31 cellular contexts compared by ENCODE assay signal in genomic region chrX:22184096-22184495, GRCh38.
"Had no signal": no experiment of that assay in that cellular context is flagged by ENCODE, and none has a peak within 500 bp of the region (broad histone marks: within the 10 kb centered on the region; RNA-seq: fewer than 3 reads in every experiment).

No MANE protein-coding gene starts in this region.

- H3K79me2 ChIP-seq: parathyroid adenoma had no signal

- H3K27ac Mint-ChIP-seq: natural killer cell; nephron; neural progenitor cell; progenitor cell of endocrine pancreas; stimulated activated memory B cell treated with anti-CD40 and anti-IgM and Interleukin-4, amounts not matched to agents 10 μg/mL and 1 μg/mL and 100 μg/mL, for 72 hours; stimulated activated naive CD8-positive, alpha-beta T cell treated with anti-CD3 and anti-CD28 coated beads, Interleukin-15, amount 100 ng/mL, for 72 hours; type B pancreatic cell had no signal

- H3K9me3 ChIP-seq: ovary, psoas muscle, right lobe of liver, suprapubic skin, testis, transverse colon, upper lobe of right lung, uterus had no signal

- DNase-seq: natural killer cell; occipital lobe; ovary; posterior cingulate gyrus; psoas muscle; right cardiac atrium; right lobe of liver; spleen; stimulated activated CD4-positive, alpha-beta T cell treated with anti-CD3 and anti-CD28 coated beads, Interleukin-12 subunit alpha, Interleukin-12 subunit beta, amount 100 ng/mL, for 4 hours; stimulated activated CD4-positive, alpha-beta T cell treated with anti-CD3 and anti-CD28 coated beads, Interleukin-1b, Interleukin-23, amount 100 ng/mL, for 48 hours; stimulated activated CD4-positive, alpha-beta T cell treated with anti-CD3 and anti-CD28 coated beads, Interleukin-4, amount 100 ng/mL, for 1 hour; stimulated activated CD4-positive, alpha-beta T cell treated with anti-CD3 and anti-CD28 coated beads, Interleukin-4, amount 100 ng/mL, for 4 hours; stimulated activated CD8-positive, alpha-beta memory T cell treated with anti-CD3 and anti-CD28 coated beads, Interleukin-4, amount 100 ng/mL, for 48 hours; stimulated activated naive CD4-positive, alpha-beta T cell; stimulated activated naive CD8-positive, alpha-beta T cell treated with anti-CD3 and anti-CD28 coated beads, Interleukin-15, amount 100 ng/mL, for 72 hours; stimulated activated naive CD8-positive, alpha-beta T cell treated with anti-CD3 and anti-CD28 coated beads, Interleukin-15, Interleukin-2, amounts not matched to agents 100 U/mL and 50 U/mL, for 24 hours; substantia nigra; testis; tibial artery; transverse colon; upper lobe of right lung; uterus had no signal

- H3K4me1 ChIP-seq: parathyroid adenoma, psoas muscle, right lobe of liver, spleen, suprapubic skin, testis, tibial artery, transverse colon, upper lobe of right lung, uterus had no signal

- ATAC-seq: natural killer cell; psoas muscle; right cardiac atrium; right lobe of liver; stimulated activated memory B cell treated with anti-CD40 and anti-IgM and Interleukin-4, amounts not matched to agents 10 μg/mL and 1 μg/mL and 100 μg/mL, for 72 hours; stimulated activated naive CD8-positive, alpha-beta T cell treated with anti-CD3 and anti-CD28 coated beads, Interleukin-15, amount 100 ng/mL, for 72 hours; stimulated activated naive CD8-positive, alpha-beta T cell treated with anti-CD3 and anti-CD28 coated beads, Interleukin-15, Interleukin-2, amounts not matched to agents 100 U/mL and 50 U/mL, for 24 hours; upper lobe of right lung had no signal

- H3K36me3 Mint-ChIP-seq: natural killer cell; neural progenitor cell; stimulated activated memory B cell treated with anti-CD40 and anti-IgM and Interleukin-4, amounts not matched to agents 10 μg/mL and 1 μg/mL and 100 μg/mL, for 72 hours had no signal

- H3K27me3 Mint-ChIP-seq: progenitor cell of endocrine pancreas; stimulated activated memory B cell treated with anti-CD40 and anti-IgM and Interleukin-4, amounts not matched to agents 10 μg/mL and 1 μg/mL and 100 μg/mL, for 72 hours; stimulated activated naive CD8-positive, alpha-beta T cell treated with anti-CD3 and anti-CD28 coated beads, Interleukin-15, amount 100 ng/mL, for 72 hours; type B pancreatic cell had no signal

- H2AFZ ChIP-seq: neural progenitor cell, parathyroid adenoma had no signal

- H3K4me2 ChIP-seq: neural progenitor cell, smooth muscle cell had no signal

- H3K36me3 ChIP-seq: neural progenitor cell, ovary, right lobe of liver, spleen, suprapubic skin, tibial artery, transverse colon, upper lobe of right lung, uterus had no signal

- H3K4me3 Mint-ChIP-seq: natural killer cell; nephron; neural progenitor cell; stimulated activated memory B cell treated with anti-CD40 and anti-IgM and Interleukin-4, amounts not matched to agents 10 μg/mL and 1 μg/mL and 100 μg/mL, for 72 hours; stimulated activated naive CD8-positive, alpha-beta T cell treated with anti-CD3 and anti-CD28 coated beads, Interleukin-15, amount 100 ng/mL, for 72 hours; type B pancreatic cell had no signal

- H3K4me1 Mint-ChIP-seq: natural killer cell; neural progenitor cell; stimulated activated memory B cell treated with anti-CD40 and anti-IgM and Interleukin-4, amounts not matched to agents 10 μg/mL and 1 μg/mL and 100 μg/mL, for 72 hours; stimulated activated naive CD8-positive, alpha-beta T cell treated with anti-CD3 and anti-CD28 coated beads, Interleukin-15, amount 100 ng/mL, for 72 hours had no signal

- H3K27ac ChIP-seq: neural progenitor cell, ovary, parathyroid adenoma, psoas muscle, right lobe of liver, skin epidermis, spleen, suprapubic skin, testis, tibial artery, transverse colon, upper lobe of right lung, uterus had no signal

- H3K27me3 ChIP-seq: neural progenitor cell, ovary, right lobe of liver, spleen, suprapubic skin, testis, tibial artery, transverse colon, upper lobe of right lung, uterus had no signal

- H3K4me3 ChIP-seq: neural progenitor cell, ovary, psoas muscle, right lobe of liver, skin epidermis, smooth muscle cell, spleen, suprapubic skin, testis, tibial artery, transverse colon, upper lobe of right lung, uterus had no signal

- H3K9ac ChIP-seq: neural progenitor cell, parathyroid adenoma had no signal
